Comparison of ENCODE assay signal across 2 cellular contexts in the genomic region with DNA sequence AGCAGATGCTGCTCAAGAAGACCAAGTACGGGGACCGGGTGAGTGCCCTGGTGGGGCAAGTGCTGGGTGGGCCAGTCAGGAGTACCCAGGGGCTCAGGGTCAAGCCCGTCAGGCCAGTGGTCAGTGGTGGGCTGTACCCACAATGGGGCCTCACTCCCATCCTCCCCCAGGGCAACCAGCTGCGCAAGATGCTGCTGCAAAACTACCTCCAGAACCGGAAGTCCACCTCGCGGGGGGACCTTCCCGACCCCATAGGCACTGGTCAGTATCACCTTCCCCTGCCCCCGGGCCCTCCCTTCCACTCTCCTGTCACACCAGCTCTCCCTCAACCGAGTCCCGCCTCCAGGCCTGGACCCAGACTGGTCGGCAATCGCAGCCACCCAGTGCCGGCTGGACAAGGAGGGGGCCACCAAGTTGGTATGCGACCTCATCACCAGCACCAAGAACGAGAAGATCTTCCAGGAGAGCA.
A peak's percentile ranks its signal among the peaks of the same experiment; 100 is the strongest.
TF ChIP-seq lines count a peak whose summit lies in the region.

No MANE protein-coding gene starts in this region.

TF ChIP-seq in HEK293, 187 proteins besides CTCF, POLR2A, EP300 and RAD21:
- TF ChIP-seq GLI4 (tag by site-specific recombination; IDR thresholded peaks at IDR 0.05) (no peak), GLIS2 (tag by site-specific recombination; IDR thresholded peaks at IDR 0.05) (0 out of 2 replicates have a peak, but pooled peaks have one; percentile 15), KLF16 (tag by site-specific recombination; IDR thresholded peaks at IDR 0.05) (no peak), ZNF670 (tag by site-specific recombination; IDR thresholded peaks at IDR 0.05; ENCODE audit: low read depth) (no peak), ZNF404 (tag by site-specific recombination; IDR thresholded peaks at IDR 0.05) (no peak), BCL11A (tag by site-specific recombination; IDR thresholded peaks at IDR 0.05; ENCODE audit: low read depth) (0 out of 2 replicates have a peak, but pooled peaks have one; percentile 42), BCL11B (tag by site-specific recombination; IDR thresholded peaks at IDR 0.05; ENCODE audit: low read depth) (peak; percentile 48; the same call in 1 of the 2 replicates), ZNF548 (tag by site-specific recombination; IDR thresholded peaks at IDR 0.05) (no peak), ZNF610 (tag by site-specific recombination; IDR thresholded peaks at IDR 0.05; ENCODE audit: borderline replicate concordance) (no peak), RBAK (tag by site-specific recombination; IDR thresholded peaks at IDR 0.05) (no peak), OVOL3 (tag by site-specific recombination; IDR thresholded peaks at IDR 0.05) (no peak), ZBTB49 (tag by site-specific recombination; IDR thresholded peaks at IDR 0.05; ENCODE audit: low read depth) (no peak), ZNF132 (tag by site-specific recombination; IDR thresholded peaks at IDR 0.05; ENCODE audit: borderline replicate concordance) (no peak)
- TF ChIP-seq, protein P1, sequence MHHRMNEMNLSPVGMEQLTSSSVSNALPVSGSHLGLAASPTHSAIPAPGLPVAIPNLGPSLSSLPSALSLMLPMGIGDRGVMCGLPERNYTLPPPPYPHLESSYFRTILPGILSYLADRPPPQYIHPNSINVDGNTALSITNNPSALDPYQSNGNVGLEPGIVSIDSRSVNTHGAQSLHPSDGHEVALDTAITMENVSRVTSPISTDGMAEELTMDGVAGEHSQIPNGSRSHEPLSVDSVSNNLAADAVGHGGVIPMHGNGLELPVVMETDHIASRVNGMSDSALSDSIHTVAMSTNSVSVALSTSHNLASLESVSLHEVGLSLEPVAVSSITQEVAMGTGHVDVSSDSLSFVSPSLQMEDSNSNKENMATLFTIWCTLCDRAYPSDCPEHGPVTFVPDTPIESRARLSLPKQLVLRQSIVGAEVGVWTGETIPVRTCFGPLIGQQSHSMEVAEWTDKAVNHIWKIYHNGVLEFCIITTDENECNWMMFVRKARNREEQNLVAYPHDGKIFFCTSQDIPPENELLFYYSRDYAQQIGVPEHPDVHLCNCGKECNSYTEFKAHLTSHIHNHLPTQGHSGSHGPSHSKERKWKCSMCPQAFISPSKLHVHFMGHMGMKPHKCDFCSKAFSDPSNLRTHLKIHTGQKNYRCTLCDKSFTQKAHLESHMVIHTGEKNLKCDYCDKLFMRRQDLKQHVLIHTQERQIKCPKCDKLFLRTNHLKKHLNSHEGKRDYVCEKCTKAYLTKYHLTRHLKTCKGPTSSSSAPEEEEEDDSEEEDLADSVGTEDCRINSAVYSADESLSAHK (tag by site-specific recombination; IDR thresholded peaks at IDR 0.05) = no peak
TF ChIP-seq in HEK293: peak in this region for 3.

TF ChIP-seq in HepG2, 621 proteins besides CTCF, POLR2A, EP300 and RAD21:
- TF ChIP-seq NCOR1 (IDR thresholded peaks at IDR 0.05; ENCODE audit: borderline replicate concordance, low read length) (no peak), ZFP41 (CRISPR knock-in tag; IDR thresholded peaks at IDR 0.05; ENCODE audit: borderline replicate concordance) (no peak), ZNF296 (CRISPR knock-in tag; conservative IDR thresholded peaks at IDR 0.05) (no peak), ZNF563 (CRISPR knock-in tag; IDR thresholded peaks at IDR 0.05) (no peak), PHB2 (IDR thresholded peaks at IDR 0.05; ENCODE audit: partially characterized antibody) (no peak), ESRRA (CRISPR knock-in tag; IDR thresholded peaks at IDR 0.05; ENCODE audit: low read depth) (no peak), ZC3H4 (CRISPR knock-in tag; IDR thresholded peaks at IDR 0.05; ENCODE audit: borderline replicate concordance) (no peak), ZNF12 (CRISPR knock-in tag; IDR thresholded peaks at IDR 0.05) (no peak), NAIF1 (CRISPR knock-in tag; IDR thresholded peaks at IDR 0.05; ENCODE audit: borderline replicate concordance) (no peak), ZNF343 (CRISPR knock-in tag; IDR thresholded peaks at IDR 0.05) (no peak), SUZ12 (IDR thresholded peaks at IDR 0.05; ENCODE audit: low read depth, low read length) (no peak)
- TF ChIP-seq, protein P2, sequence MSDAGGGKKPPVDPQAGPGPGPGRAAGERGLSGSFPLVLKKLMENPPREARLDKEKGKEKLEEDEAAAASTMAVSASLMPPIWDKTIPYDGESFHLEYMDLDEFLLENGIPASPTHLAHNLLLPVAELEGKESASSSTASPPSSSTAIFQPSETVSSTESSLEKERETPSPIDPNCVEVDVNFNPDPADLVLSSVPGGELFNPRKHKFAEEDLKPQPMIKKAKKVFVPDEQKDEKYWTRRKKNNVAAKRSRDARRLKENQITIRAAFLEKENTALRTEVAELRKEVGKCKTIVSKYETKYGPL (CRISPR knock-in tag; IDR thresholded peaks at IDR 0.05) = no peak
- TF ChIP-seq, protein P3, sequence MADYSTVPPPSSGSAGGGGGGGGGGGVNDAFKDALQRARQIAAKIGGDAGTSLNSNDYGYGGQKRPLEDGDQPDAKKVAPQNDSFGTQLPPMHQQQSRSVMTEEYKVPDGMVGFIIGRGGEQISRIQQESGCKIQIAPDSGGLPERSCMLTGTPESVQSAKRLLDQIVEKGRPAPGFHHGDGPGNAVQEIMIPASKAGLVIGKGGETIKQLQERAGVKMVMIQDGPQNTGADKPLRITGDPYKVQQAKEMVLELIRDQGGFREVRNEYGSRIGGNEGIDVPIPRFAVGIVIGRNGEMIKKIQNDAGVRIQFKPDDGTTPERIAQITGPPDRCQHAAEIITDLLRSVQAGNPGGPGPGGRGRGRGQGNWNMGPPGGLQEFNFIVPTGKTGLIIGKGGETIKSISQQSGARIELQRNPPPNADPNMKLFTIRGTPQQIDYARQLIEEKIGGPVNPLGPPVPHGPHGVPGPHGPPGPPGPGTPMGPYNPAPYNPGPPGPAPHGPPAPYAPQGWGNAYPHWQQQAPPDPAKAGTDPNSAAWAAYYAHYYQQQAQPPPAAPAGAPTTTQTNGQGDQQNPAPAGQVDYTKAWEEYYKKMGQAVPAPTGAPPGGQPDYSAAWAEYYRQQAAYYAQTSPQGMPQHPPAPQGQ (CRISPR knock-in tag; IDR thresholded peaks at IDR 0.05; ENCODE audit: borderline replicate concordance) = no peak
- TF ChIP-seq, protein P4, sequence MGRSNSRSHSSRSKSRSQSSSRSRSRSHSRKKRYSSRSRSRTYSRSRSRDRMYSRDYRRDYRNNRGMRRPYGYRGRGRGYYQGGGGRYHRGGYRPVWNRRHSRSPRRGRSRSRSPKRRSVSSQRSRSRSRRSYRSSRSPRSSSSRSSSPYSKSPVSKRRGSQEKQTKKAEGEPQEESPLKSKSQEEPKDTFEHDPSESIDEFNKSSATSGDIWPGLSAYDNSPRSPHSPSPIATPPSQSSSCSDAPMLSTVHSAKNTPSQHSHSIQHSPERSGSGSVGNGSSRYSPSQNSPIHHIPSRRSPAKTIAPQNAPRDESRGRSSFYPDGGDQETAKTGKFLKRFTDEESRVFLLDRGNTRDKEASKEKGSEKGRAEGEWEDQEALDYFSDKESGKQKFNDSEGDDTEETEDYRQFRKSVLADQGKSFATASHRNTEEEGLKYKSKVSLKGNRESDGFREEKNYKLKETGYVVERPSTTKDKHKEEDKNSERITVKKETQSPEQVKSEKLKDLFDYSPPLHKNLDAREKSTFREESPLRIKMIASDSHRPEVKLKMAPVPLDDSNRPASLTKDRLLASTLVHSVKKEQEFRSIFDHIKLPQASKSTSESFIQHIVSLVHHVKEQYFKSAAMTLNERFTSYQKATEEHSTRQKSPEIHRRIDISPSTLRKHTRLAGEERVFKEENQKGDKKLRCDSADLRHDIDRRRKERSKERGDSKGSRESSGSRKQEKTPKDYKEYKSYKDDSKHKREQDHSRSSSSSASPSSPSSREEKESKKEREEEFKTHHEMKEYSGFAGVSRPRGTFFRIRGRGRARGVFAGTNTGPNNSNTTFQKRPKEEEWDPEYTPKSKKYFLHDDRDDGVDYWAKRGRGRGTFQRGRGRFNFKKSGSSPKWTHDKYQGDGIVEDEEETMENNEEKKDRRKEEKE (IDR thresholded peaks at IDR 0.05) = no peak
